In the genomic region with DNA sequence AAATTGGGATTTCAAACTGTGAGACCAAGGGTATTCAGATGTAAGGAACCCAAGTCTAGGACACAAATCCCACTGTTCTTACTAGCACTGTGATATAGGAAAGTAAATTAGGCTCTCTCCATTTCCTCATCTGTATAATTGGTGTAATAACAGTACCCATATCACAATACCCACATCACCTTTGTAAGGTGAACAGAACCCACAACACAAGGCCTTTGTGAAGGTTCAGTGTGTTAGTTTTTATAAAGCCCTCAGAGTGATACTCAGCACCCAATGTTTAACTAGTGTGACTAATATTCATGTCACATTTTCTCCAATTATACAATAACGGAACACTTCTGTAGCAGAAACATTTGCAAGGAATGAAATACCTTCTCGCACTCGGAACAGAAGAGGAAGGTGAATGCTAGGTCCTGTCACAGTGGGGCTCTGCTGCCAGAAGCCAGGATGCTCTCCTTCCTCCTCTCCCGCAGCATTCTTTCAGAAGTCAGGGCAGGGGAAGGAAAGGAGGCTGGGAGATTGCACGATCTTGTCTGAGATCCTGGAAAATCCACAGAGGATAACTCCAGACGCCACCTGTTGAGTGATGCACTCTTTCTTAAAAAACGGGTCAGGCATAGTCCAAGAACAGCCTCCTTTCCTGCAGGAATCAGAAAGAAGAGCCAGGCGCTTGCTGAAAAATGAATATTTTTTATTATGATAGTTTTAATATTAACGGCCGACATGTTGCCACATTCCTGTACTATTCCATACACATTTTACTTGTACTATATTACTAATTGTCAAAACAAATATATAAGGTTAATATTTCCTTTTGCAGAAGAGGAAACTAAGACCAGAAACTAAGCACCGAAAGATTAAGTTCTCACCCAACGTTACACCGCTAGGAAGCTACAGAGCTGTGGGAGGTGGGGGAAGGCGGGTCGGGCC, we compare ENCODE assay signal across 8 cellular contexts. TPM values are rescaled to one million over a fixed set of nuclear protein-coding genes. Genes with fewer than 3 reads are reported as not detected.
DNase-seq lines count a peak whose midpoint lies in the region; ATAC-seq, FAIRE-seq and TF ChIP-seq lines count a peak whose summit lies in the region.

No MANE protein-coding gene starts in this region.

- H2BK20ac ChIP-seq in IMR-90 (ENCODE audit: low read depth, low read length): no peak overlapping the region

- SMC1A ChIA-PET in GM12878 (lab: Charles Lee; ENCODE audit: uncharacterized antibody, unreplicated experiment): interaction anchor here (1.0 to 1.6 kb wide), 6 partner anchors 12 to 266 kb away, joined by 3 to 8 read pairs (median 4); no protein-coding TSS in a partner anchor

- H3K56ac ChIP-seq in IMR-90 (ENCODE audit: extremely low read depth, insufficient read depth, low read length): peak overlapping the region; percentile 84

- no CpG with 5 or more reads among the region's 15 CpGs for WGBS in IMR-90 (ENCODE audit: extremely low coverage in 2 of 2, insufficient read length in 1 of 2), 2 experiments
- 28% methylated on average over 15 of the region's 15 CpGs for WGBS in GM12878 (ENCODE audit: insufficient coverage, insufficient replicate concordance, low lambda C conversion rate, missing lambda C conversion rate)
- 11 to 13% methylated on average over 15 of the region's 15 CpGs for WGBS in thyroid gland, 2 donors

- RAD21 ChIA-PET in GM12878 (lab: Charles Lee; ENCODE audit: unreplicated experiment): interaction anchor here (1.0 to 1.6 kb wide), 7 partner anchors 11 to 278 kb away, joined by 3 to 11 read pairs (median 5); partner anchors contain the start of genes ZNF221 and ZNF227

- H2AK5ac ChIP-seq in IMR-90 (ENCODE audit: low read depth, low read length): peak overlapping the region; percentile 44; the same call in 1 of the 2 replicates

- H3K4me3 ChIP-seq in CD8-positive, alpha-beta memory T cell (ENCODE audit: low read length): peak overlapping the region; percentile 73
- H3K4me3 ChIP-seq in IMR-90 (ENCODE audit: insufficient read depth, low read depth, low read length) (peak overlapping the region; percentile 59), GM12878 (peak overlapping the region; percentile 82), thyroid gland (replicated peaks in 1 of 3) (peak overlapping the region in 2 of 3 donors; percentile 32 to 44)

- peak overlapping the region; percentile 89 for H3K14ac ChIP-seq in IMR-90 (replicated peaks; ENCODE audit: low read depth, low read length)

- TF ChIP-seq RAD21 in IMR-90 (IDR thresholded peaks at IDR 0.05; ENCODE audit: low read length) (no peak), GM12878 (IDR thresholded peaks at IDR 0.05; ENCODE audit: insufficient read depth, low read depth, low read length) (no peak)

- DNase-seq in CD8-positive, alpha-beta memory T cell: no peak
- DNase-seq in IMR-90 (peak; percentile 10), GM12878 (ENCODE audit: low read depth, low spot score) (no peak), left colon (no peak), thyroid gland (no peak), KG1 (lab: John Stamatoyannopoulos, UW) (no peak)

- no peaks in the 10 kb centered on the region for H3K9me3 ChIP-seq in CD8-positive, alpha-beta memory T cell (ENCODE audit: low read length)
- no peaks in the 10 kb centered on the region for H3K9me3 ChIP-seq in IMR-90 (ENCODE audit: control insufficient read depth, insufficient read depth, low read length)
- peaks cover 4% of the 10 kb centered on the region; the same call in 1 of the 3 replicates for H3K9me3 ChIP-seq in GM12878 (replicated peaks; ENCODE audit: control insufficient read depth, insufficient read depth, low read length)
- no peaks in the 10 kb centered on the region for H3K9me3 ChIP-seq in thyroid gland

- peak overlapping the region; percentile 23 for H4K5ac ChIP-seq in IMR-90 (ENCODE audit: low read depth, low read length)

- CTCF ChIA-PET in CD8-positive, alpha-beta memory T cell (lab: Charles Lee): interaction anchor here (1.2 to 1.9 kb wide), 3 partner anchors 16 to 161 kb away, joined by 3 to 8 read pairs (median 7); partner anchors contain the start of genes ZNF221 and ZNF222
- CTCF ChIA-PET in IMR-90 (lab: Yijun Ruan, JAX) (interaction anchor here (1.2 kb wide), 1 partner anchor 17 kb away, joined by 7 read pairs; the partner anchor contains the start of gene ZNF221), GM12878 (lab: Yijun Ruan, JAX) (interaction anchor here (1.0 to 2.3 kb wide), 11 partner anchors 14 to 274 kb away, joined by 3 to 14 read pairs (median 4); partner anchors contain the start of gene ZNF221)

- TF ChIP-seq CTCF in IMR-90 (conservative IDR thresholded peaks at IDR 0.05; ENCODE audit: low read depth, low read length) (peak; percentile 15; the same call in 1 of the 2 replicates), GM12878 (IDR thresholded peaks at IDR 0.05 in 2 of 3, conservative IDR thresholded peaks at IDR 0.05 in 1 of 3; ENCODE audit: control insufficient read depth in 2 of 3, extremely low read depth in 1 of 3, insufficient read depth in 1 of 3, low read depth in 3 of 3, low read length in 3 of 3) (no peak), thyroid gland (IDR thresholded peaks at IDR 0.05) (peak in 1 of 6 experiments; percentile 5)

- H3K4ac ChIP-seq in IMR-90 (ENCODE audit: low read depth, low read length): peak overlapping the region; percentile 71

- peaks cover 0 to 2% (median 0%) of the 10 kb centered on the region in 5 donors for H3K9me3 Mint-ChIP-seq in CD8-positive, alpha-beta memory T cell

- peaks cover 26% of the 10 kb centered on the region for H3K36me3 ChIP-seq in CD8-positive, alpha-beta memory T cell (ENCODE audit: insufficient read depth, low read length)
- H3K36me3 ChIP-seq in IMR-90 (ENCODE audit: control insufficient read depth, insufficient read depth, low read length) (peaks cover 11% of the 10 kb centered on the region), GM12878 (ENCODE audit: control insufficient read depth in 2 of 2, insufficient read depth in 2 of 2, low read length in 1 of 2) (peaks cover 0 to 19% of the 10 kb centered on the region in 2 experiments; a peak in 2 of 4 replicates), thyroid gland (peaks cover 25 to 31% of the 10 kb centered on the region in 2 donors)

- H4K20me1 ChIP-seq in IMR-90 (ENCODE audit: insufficient read depth, low read length): no peaks in the 10 kb centered on the region
- no peaks in the 10 kb centered on the region for H4K20me1 ChIP-seq in GM12878 (ENCODE audit: control insufficient read depth, insufficient read depth)

- peaks cover 29 to 50% (median 43%) of the 10 kb centered on the region in 3 donors for H3K4me1 Mint-ChIP-seq in CD8-positive, alpha-beta memory T cell

- BruUV-seq in IMR-90 (replicated peaks; lab: Mats Ljungman, UMichigan) (TSS peak; percentile 50), GM12878 (replicated peaks; lab: Mats Ljungman, UMichigan) (TSS peak; percentile 72)

- H2AK9ac ChIP-seq in IMR-90 (replicated peaks; ENCODE audit: low read depth, low read length, poor library complexity): peak overlapping the region; percentile 47

- H3K27ac Mint-ChIP-seq in CD8-positive, alpha-beta memory T cell: peak overlapping the region; percentile 86 to 98 (median 94)

- TF ChIP-seq POLR2A in IMR-90 (IDR thresholded peaks at IDR 0.05; ENCODE audit: low read depth, low read length) (no peak), GM12878 (IDR thresholded peaks at IDR 0.05; ENCODE audit: low read depth, low read length) (no peak), thyroid gland (IDR thresholded peaks at IDR 0.05) (no peak)

- H2BK120ac ChIP-seq in IMR-90 (ENCODE audit: low read depth, low read length): no peak overlapping the region

- H4K8ac ChIP-seq in IMR-90 (ENCODE audit: low read depth in 2 of 2, low read length in 2 of 2): peak overlapping the region; percentile 95 to 97; a peak in 2 of 4 replicates

- H2BK5ac ChIP-seq in IMR-90 (ENCODE audit: low read depth, low read length, poor library complexity, severe bottlenecking): peak overlapping the region; percentile 59

- no peak for FAIRE-seq in GM12878 (lab: Jason Lieb, UNC)

- H3K9ac ChIP-seq in IMR-90 (ENCODE audit: low read depth, low read length): peak overlapping the region; percentile 72
- H3K9ac ChIP-seq in GM12878 (ENCODE audit: control insufficient read depth, insufficient read depth, low read length): peak overlapping the region; percentile 81

- in situ Hi-C loops in IMR-90 (cut with MboI; ENCODE audit: low sequenced_read_pairs): no loop called here
- in situ Hi-C loops in GM12878 (cut with MboI): no loop called here

- H3K27me3 ChIP-seq in CD8-positive, alpha-beta memory T cell (ENCODE audit: insufficient read depth, low read length, poor library complexity, severe bottlenecking): no peaks in the 10 kb centered on the region
- H3K27me3 ChIP-seq in IMR-90 (ENCODE audit: control insufficient read depth, insufficient read depth, low read length): no peaks in the 10 kb centered on the region
- no peaks in the 10 kb centered on the region for H3K27me3 ChIP-seq in GM12878 (replicated peaks in 1 of 2; ENCODE audit: control insufficient read depth in 2 of 2, insufficient read depth in 2 of 2, low read length in 1 of 2)
- no peaks in the 10 kb centered on the region for H3K27me3 ChIP-seq in thyroid gland

- H3K27me3 Mint-ChIP-seq in CD8-positive, alpha-beta memory T cell: peaks cover 0 to 2% of the 10 kb centered on the region in 2 donors

- H3K79me1 ChIP-seq in IMR-90 (ENCODE audit: low read depth in 1 of 2, low read length in 2 of 2): peaks cover 11 to 13% of the 10 kb centered on the region in 2 experiments; a peak in 3 of 4 replicates

- peak overlapping the region; percentile 67 for H3K23ac ChIP-seq in IMR-90 (ENCODE audit: low read depth, low read length)

- no peak for TF ChIP-seq EP300 in GM12878 (IDR thresholded peaks at IDR 0.05; ENCODE audit: borderline replicate concordance in 1 of 2, control insufficient read depth in 1 of 2, low read depth in 2 of 2, low read length in 2 of 2)

- dilution Hi-C loops in IMR-90 (cut with HindIII; ENCODE audit: low sequenced_read_pairs, unreplicated experiment): no loop called here

- H3K4me2 ChIP-seq in IMR-90 (ENCODE audit: low read depth, low read length) (peak overlapping the region; percentile 97), GM12878 (ENCODE audit: control insufficient read depth, insufficient read depth) (peak overlapping the region; percentile 93)

- H3K36me3 Mint-ChIP-seq in CD8-positive, alpha-beta memory T cell: peaks cover 22 to 49% (median 34%) of the 10 kb centered on the region in 3 donors

- H2BK15ac ChIP-seq in IMR-90 (ENCODE audit: low read depth, low read length): no peak overlapping the region

- H3K27ac ChIP-seq in CD8-positive, alpha-beta memory T cell (ENCODE audit: low read depth, low read length): peak overlapping the region; percentile 77
- H3K27ac ChIP-seq in IMR-90 (ENCODE audit: insufficient read depth, low read length) (peak overlapping the region; percentile 71), GM12878 (ENCODE audit: control insufficient read depth, insufficient read depth) (peak overlapping the region; percentile 67), thyroid gland (peak overlapping the region; percentile 40 to 81 (median 69))

- H4K91ac ChIP-seq in IMR-90 (ENCODE audit: insufficient read depth, low read depth, low read length): peak overlapping the region; percentile 82; the same call in 1 of the 2 replicates

- peaks cover 9% of the 10 kb centered on the region for H3K79me2 ChIP-seq in GM12878 (ENCODE audit: control insufficient read depth, insufficient read depth, low read length)

- POLR2A ChIA-PET in CD8-positive, alpha-beta memory T cell (lab: Charles Lee): interaction anchor here (0.6 to 1.2 kb wide), 3 partner anchors 67 to 566 kb away, joined by 3 to 4 read pairs (median 4); partner anchors contain the start of genes ZNF180 and ZNF235
- POLR2A ChIA-PET in IMR-90 (lab: Charles Lee; ENCODE audit: unreplicated experiment): no interaction called here
- POLR2A ChIA-PET in GM12878 (lab: Charles Lee): interaction anchor here (1.0 to 2.9 kb wide), 7 partner anchors 17 to 266 kb away, joined by 3 to 16 read pairs (median 3); partner anchors contain the start of genes KCNN4, SMG9, ZNF221 and ZNF224

- no peaks in the 10 kb centered on the region for H3K9me1 ChIP-seq in IMR-90 (ENCODE audit: insufficient read depth, low read length)

- H3K18ac ChIP-seq in IMR-90 (ENCODE audit: low read depth, low read length): no peak overlapping the region

- H3K4me1 ChIP-seq in CD8-positive, alpha-beta memory T cell (ENCODE audit: insufficient read depth, low read length): peaks cover 13% of the 10 kb centered on the region
- H3K4me1 ChIP-seq in IMR-90 (ENCODE audit: control insufficient read depth, insufficient read depth, low read length) (no peaks in the 10 kb centered on the region), GM12878 (ENCODE audit: control insufficient read depth, insufficient read depth, low read length) (no peaks in the 10 kb centered on the region), thyroid gland (peaks cover 8 to 15% of the 10 kb centered on the region in 2 donors)

- intact Hi-C loops in IMR-90 (cut with micrococcal nuclease) (loop anchor here (2.0 to 10.0 kb wide), 2 partner anchors 68 to 160 kb away; partner anchors contain the start of genes ZNF224 and ZNF230), GM12878 (cut with micrococcal nuclease; ENCODE audit: unreplicated experiment) (loop anchor here (10.0 kb wide), 1 partner anchor 160 kb away; the partner anchor contains the start of gene ZNF224), left colon (cut with DNase I, micrococcal nuclease) (no loop called here), thyroid gland (cut with DNase I) (no loop called here)

- H2AFZ ChIP-seq in IMR-90 (replicated peaks; ENCODE audit: low read length, poor library complexity) (peak overlapping the region; percentile 97), GM12878 (ENCODE audit: control insufficient read depth, low read depth, low read length) (peak overlapping the region; percentile 94)

- ATAC-seq in IMR-90 (ENCODE audit: low read depth): peak; percentile 10; the same call in 1 of the 2 replicates
- ATAC-seq in GM12878: peak; percentile 8; the same call in 1 of the 3 replicates
- peak; percentile 21 for ATAC-seq in left colon
- no peak for ATAC-seq in GM18502 (IDR thresholded peaks at IDR 0.05; ENCODE audit: poor library complexity, unreplicated experiment)
- ATAC-seq in GM18867 (IDR thresholded peaks at IDR 0.05; ENCODE audit: unreplicated experiment): no peak

- peak overlapping the region; percentile 94 to 97 (median 97) for H3K4me3 Mint-ChIP-seq in CD8-positive, alpha-beta memory T cell

RNA-seq across cellular contexts. Expression of gene ZNF45, which starts 0.8 kb away (rescaled TPM):
- 10 to 100 TPM; 10.0 to 11.7 TPM for total RNA-seq in CD8-positive, alpha-beta memory T cell
- 15.0 TPM for polyA plus RNA-seq in CD8-positive, alpha-beta memory T cell
- total RNA-seq in IMR-90 (2012; rRNA removed) (15.0 and 18.1 TPM in 2 replicates), GM12878 (2014; rRNA removed) (16.6 and 18.5 TPM in 2 replicates), GM12878 (2014; rRNA removed; fragmentation: Illumina TruSeq; extraction: Trizol) (20.7 and 22.3 TPM in 2 replicates), GM12878 (2021) (15.0 and 15.6 TPM in 2 replicates), left colon (1 to 10 TPM; 8.9 to 9.2 TPM), thyroid gland (10 to 100 TPM; 17.4 to 19.7 (median 18.3) TPM)
- polyA plus RNA-seq in IMR-90 (2012; rRNA removed) (7.6 and 7.8 TPM in 2 replicates), GM12878 (2011; rRNA removed) (22.5 and 24.5 TPM in 2 replicates), GM12878 (2014; fragmentation: Illumina TruSeq; extraction: Trizol) (23.1 and 27.9 TPM in 2 replicates), GM12878 (2014; fragmentation: Nextera tagmentation; extraction: Ambion mirVana) (1 to 10 TPM; 4.2 to 5.0 TPM), GM12878 (2014; rRNA removed) (12.3 and 16.7 TPM in 2 replicates), GM12878 (2016; fragmentation: Nextera tagmentation; extraction: Ambion mirVana) (10 to 100 TPM; 11.5 to 13.7 TPM)
- polyA plus RNA-seq in IMR-90 (2012; cell fraction: cytosol; rRNA removed): 2.2 and 2.7 TPM in 2 replicates
- 3.7 and 15.2 TPM in 2 replicates for polyA plus RNA-seq in IMR-90 (2012; cell fraction: nucleus; rRNA removed; ENCODE audit: low replicate concordance)
- total RNA-seq in GM12878 (2013; cell fraction: nucleolus; rRNA removed): 41.7 and 45.2 TPM in 2 replicates
- polyA plus RNA-seq in GM12878 (2011; ENCODE audit: low read depth): 8.8 TPM
- 17.2 and 20.7 TPM in 2 replicates for polyA plus RNA-seq in GM12878 (2011; cell fraction: cytosol; rRNA removed)
- 25.9 and 28.4 TPM in 2 replicates for polyA plus RNA-seq in GM12878 (2011; cell fraction: nucleus; rRNA removed)
- 8.5 and 10.3 TPM in 2 replicates for polyA plus RNA-seq in GM12878 (2012)
- 31.2 and 44.9 TPM in 2 replicates for polyA minus RNA-seq in GM12878 (2011; rRNA and poly(A)+ RNA removed)
- polyA minus RNA-seq in GM12878 (2011; cell fraction: cytosol; rRNA and poly(A)+ RNA removed): 6.7 and 14.5 TPM in 2 replicates
- polyA minus RNA-seq in GM12878 (2011; cell fraction: nucleus; rRNA and poly(A)+ RNA removed): 18.5 and 20.5 TPM in 2 replicates

RNA-seq across cellular contexts. Expression of gene ZNF221, which starts 16.7 kb away (rescaled TPM):
- 1 to 10 TPM; 1.7 to 1.8 TPM for total RNA-seq in CD8-positive, alpha-beta memory T cell
- 3.3 TPM for polyA plus RNA-seq in CD8-positive, alpha-beta memory T cell
- total RNA-seq in IMR-90 (2012; rRNA removed) (10.3 and 10.6 TPM in 2 replicates), GM12878 (2014; rRNA removed) (0.33 and 0.45 TPM in 2 replicates), GM12878 (2014; rRNA removed; fragmentation: Illumina TruSeq; extraction: Trizol) (0.72 and 0.74 TPM in 2 replicates), GM12878 (2021) (0.46 and 0.51 TPM in 2 replicates), left colon (1 to 10 TPM; 1.4 to 2.1 TPM), thyroid gland (10 to 100 TPM in 2 of 4 donors, 1 to 10 TPM in 2; 5.9 to 17.2 (median 9.9) TPM)
- polyA plus RNA-seq in IMR-90 (2012; rRNA removed) (0.93 and 1.0 TPM in 2 replicates), GM12878 (2011; rRNA removed) (1.7 and 2.8 TPM in 2 replicates), GM12878 (2014; fragmentation: Illumina TruSeq; extraction: Trizol) (0.29 and 0.60 TPM in 2 replicates), GM12878 (2014; fragmentation: Nextera tagmentation; extraction: Ambion mirVana) (under 1 TPM; 0.16 to 0.47 TPM), GM12878 (2014; rRNA removed) (0.17 and 0.23 TPM in 2 replicates), GM12878 (2016; fragmentation: Nextera tagmentation; extraction: Ambion mirVana) (under 1 TPM in 1 of 2 experiments, not detected in 1; 0.15 TPM)
- polyA plus RNA-seq in IMR-90 (2012; cell fraction: cytosol; rRNA removed): 0.26 and 0.50 TPM in 2 replicates
- 0.13 and 1.8 TPM in 2 replicates for polyA plus RNA-seq in IMR-90 (2012; cell fraction: nucleus; rRNA removed; ENCODE audit: low replicate concordance)
- 37.7 and 41.4 TPM in 2 replicates for total RNA-seq in GM12878 (2013; cell fraction: nucleolus; rRNA removed)
- polyA plus RNA-seq in GM12878 (2011; ENCODE audit: low read depth): 0.85 TPM
- 0.46 and 1.0 TPM in 2 replicates for polyA plus RNA-seq in GM12878 (2011; cell fraction: cytosol; rRNA removed)
- 2.8 and 2.9 TPM in 2 replicates for polyA plus RNA-seq in GM12878 (2011; cell fraction: nucleus; rRNA removed)
- 0.45 and 0.55 TPM in 2 replicates for polyA plus RNA-seq in GM12878 (2012)
- polyA minus RNA-seq in GM12878 (2011; rRNA and poly(A)+ RNA removed): 3.0 and 5.4 TPM in 2 replicates
- polyA minus RNA-seq in GM12878 (2011; cell fraction: cytosol; rRNA and poly(A)+ RNA removed): 1.0 and 2.4 TPM in 2 replicates
- polyA minus RNA-seq in GM12878 (2011; cell fraction: nucleus; rRNA and poly(A)+ RNA removed): 3.9 and 5.0 TPM in 2 replicates

RNA-seq across cellular contexts. Expression of gene ZNF155, which starts 49.7 kb away (rescaled TPM):
- 1 to 10 TPM; 5.0 to 5.4 TPM for total RNA-seq in CD8-positive, alpha-beta memory T cell
- 5.8 TPM for polyA plus RNA-seq in CD8-positive, alpha-beta memory T cell
- total RNA-seq in IMR-90 (2012; rRNA removed) (9.0 and 10.8 TPM in 2 replicates), GM12878 (2014; rRNA removed) (5.7 and 7.5 TPM in 2 replicates), GM12878 (2014; rRNA removed; fragmentation: Illumina TruSeq; extraction: Trizol) (8.3 and 9.4 TPM in 2 replicates), GM12878 (2021) (5.8 and 6.2 TPM in 2 replicates), left colon (1 to 10 TPM; 6.9 to 7.1 TPM), thyroid gland (10 to 100 TPM in 3 of 4 donors, 1 to 10 TPM in 1; 8.7 to 20.8 (median 16.0) TPM)
- polyA plus RNA-seq in IMR-90 (2012; rRNA removed) (2.5 and 3.5 TPM in 2 replicates), GM12878 (2011; rRNA removed) (12.2 and 15.6 TPM in 2 replicates), GM12878 (2014; fragmentation: Illumina TruSeq; extraction: Trizol) (7.3 and 9.7 TPM in 2 replicates), GM12878 (2014; fragmentation: Nextera tagmentation; extraction: Ambion mirVana) (1 to 10 TPM; 2.4 to 3.4 TPM), GM12878 (2014; rRNA removed) (5.0 and 5.6 TPM in 2 replicates), GM12878 (2016; fragmentation: Nextera tagmentation; extraction: Ambion mirVana) (1 to 10 TPM; 2.8 to 3.9 TPM)
- 0.42 and 0.47 TPM in 2 replicates for polyA plus RNA-seq in IMR-90 (2012; cell fraction: cytosol; rRNA removed)
- 0.91 and 13.7 TPM in 2 replicates for polyA plus RNA-seq in IMR-90 (2012; cell fraction: nucleus; rRNA removed; ENCODE audit: low replicate concordance)
- 35.4 and 44.6 TPM in 2 replicates for total RNA-seq in GM12878 (2013; cell fraction: nucleolus; rRNA removed)
- 4.2 TPM for polyA plus RNA-seq in GM12878 (2011; ENCODE audit: low read depth)
- polyA plus RNA-seq in GM12878 (2011; cell fraction: cytosol; rRNA removed): 4.5 and 5.1 TPM in 2 replicates
- polyA plus RNA-seq in GM12878 (2011; cell fraction: nucleus; rRNA removed): 9.2 and 11.6 TPM in 2 replicates
- 5.2 and 5.5 TPM in 2 replicates for polyA plus RNA-seq in GM12878 (2012)
- polyA minus RNA-seq in GM12878 (2011; rRNA and poly(A)+ RNA removed): 11.2 and 13.2 TPM in 2 replicates
- 2.9 and 3.9 TPM in 2 replicates for polyA minus RNA-seq in GM12878 (2011; cell fraction: cytosol; rRNA and poly(A)+ RNA removed)
- polyA minus RNA-seq in GM12878 (2011; cell fraction: nucleus; rRNA and poly(A)+ RNA removed): 8.1 and 10.1 TPM in 2 replicates

RNA-seq across cellular contexts. Expression of gene ZNF404, which starts 50.6 kb away (rescaled TPM):
- 1 to 10 TPM in 1 of 2 experiments, under 1 TPM in 1; 0.83 to 1.4 TPM for total RNA-seq in CD8-positive, alpha-beta memory T cell
- polyA plus RNA-seq in CD8-positive, alpha-beta memory T cell: 3.5 TPM
- 1.1 and 2.2 TPM in 2 replicates for total RNA-seq in IMR-90 (2012; rRNA removed)
- 2.9 and 3.2 TPM in 2 replicates for polyA plus RNA-seq in IMR-90 (2012; rRNA removed)
- polyA plus RNA-seq in IMR-90 (2012; cell fraction: cytosol; rRNA removed): 0.46 and 0.56 TPM in 2 replicates
- polyA plus RNA-seq in IMR-90 (2012; cell fraction: nucleus; rRNA removed; ENCODE audit: low replicate concordance): 0.65 and 10.6 TPM in 2 replicates
- total RNA-seq in GM12878 (2013; cell fraction: nucleolus; rRNA removed): 14.0 and 16.7 TPM in 2 replicates
- 0.11 and 0.38 TPM in 2 replicates for total RNA-seq in GM12878 (2014; rRNA removed)
- 0.72 and 1.0 TPM in 2 replicates for total RNA-seq in GM12878 (2014; rRNA removed; fragmentation: Illumina TruSeq; extraction: Trizol)
- 0.36 and 0.64 TPM in 2 replicates for total RNA-seq in GM12878 (2021)
- polyA plus RNA-seq in GM12878 (2011; ENCODE audit: low read depth): 1.9 TPM
- polyA plus RNA-seq in GM12878 (2011; rRNA removed): 2.3 and 5.5 TPM in 2 replicates
- polyA plus RNA-seq in GM12878 (2011; cell fraction: cytosol; rRNA removed): 0.67 and 1.6 TPM in 2 replicates
- polyA plus RNA-seq in GM12878 (2011; cell fraction: nucleus; rRNA removed): 1.8 and 3.5 TPM in 2 replicates
- polyA plus RNA-seq in GM12878 (2012): 3.5 and 4.9 TPM in 2 replicates
- 1.2 and 1.5 TPM in 2 replicates for polyA plus RNA-seq in GM12878 (2014; fragmentation: Illumina TruSeq; extraction: Trizol)
- under 1 TPM; 0.31 to 0.42 TPM for polyA plus RNA-seq in GM12878 (2014; fragmentation: Nextera tagmentation; extraction: Ambion mirVana)
- polyA plus RNA-seq in GM12878 (2014; rRNA removed): 0.18 and 0.63 TPM in 2 replicates
- polyA plus RNA-seq in GM12878 (2016; fragmentation: Nextera tagmentation; extraction: Ambion mirVana): under 1 TPM in 1 of 2 experiments, not detected in 1; 0.68 TPM
- polyA minus RNA-seq in GM12878 (2011; rRNA and poly(A)+ RNA removed): 0.82 and 0.88 TPM in 2 replicates
- polyA minus RNA-seq in GM12878 (2011; cell fraction: cytosol; rRNA and poly(A)+ RNA removed): not detected in 2 replicates
- polyA minus RNA-seq in GM12878 (2011; cell fraction: nucleus; rRNA and poly(A)+ RNA removed): 0.96 and 1.1 TPM in 2 replicates
- total RNA-seq in left colon: 1 to 10 TPM in 1 of 2 donors, under 1 TPM in 1; 0.92 to 1.3 TPM
- 1 to 10 TPM in 3 of 4 donors, under 1 TPM in 1; 0.89 to 2.5 (median 2.0) TPM for total RNA-seq in thyroid gland

Comparison
In these comparisons a context has a peak if more than half of its experiments do, and no peak if none do; other contexts are left out.
1. ATAC-seq: peak in IMR-90 (single experiment), GM12878 (single experiment) and left colon (single experiment); none in GM18502 (single experiment) and GM18867 (single experiment).
2. intact Hi-C loops: an anchor here in IMR-90 (2.0 to 10.0 kb wide) and GM12878 (10.0 kb wide); none called in left colon and thyroid gland.
3. Peak in every context shown above with its lines, with median percentiles within 50 percentile points of each other: H3K27ac ChIP-seq and H3K4me3 ChIP-seq.